Comparison of ENCODE assay signal across 27 cellular contexts in the genomic region with DNA sequence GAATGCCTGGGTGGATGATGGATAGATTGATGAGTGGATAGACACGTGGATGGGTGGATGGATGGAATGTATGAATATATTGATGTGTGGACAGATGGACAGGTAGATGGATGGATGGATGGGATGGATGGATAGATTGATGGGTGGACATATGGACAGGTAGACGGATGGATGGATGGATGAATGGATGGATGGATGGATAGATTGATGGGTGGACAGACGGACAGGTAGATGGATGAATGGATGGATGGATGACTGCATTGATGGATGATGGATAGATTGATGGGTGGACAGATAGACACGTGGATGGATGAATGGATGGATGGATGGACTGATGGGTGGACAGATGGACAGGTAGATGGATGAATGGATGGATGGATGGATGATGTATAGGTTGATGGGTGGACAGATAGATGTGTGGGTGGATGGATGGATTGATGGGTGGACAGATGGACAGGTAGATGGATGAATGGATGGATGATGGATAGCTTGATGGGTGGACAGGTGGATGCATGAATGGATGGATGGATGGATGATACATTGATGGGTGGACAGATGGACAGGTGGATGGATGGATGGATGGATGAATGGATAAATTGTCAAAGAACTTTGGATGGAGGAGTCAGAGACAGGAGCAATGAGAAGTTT.
"Had no signal": no experiment of that assay in that cellular context is flagged by ENCODE, and none has a peak within 500 bp of the region (broad histone marks: within the 10 kb centered on the region; RNA-seq: fewer than 3 reads in every experiment).

No MANE protein-coding gene starts in this region.

- H3K27me3 ChIP-seq: left lung, ovary, sigmoid colon, spleen, tibial artery, upper lobe of right lung, uterus had no signal

- H3K36me3 ChIP-seq: left lung, lower lobe of right lung, ovary, prostate gland, sigmoid colon, spleen, suprapubic skin, thoracic aorta, tibial artery, upper lobe of right lung, uterus had no signal

- H3K9me3 Mint-ChIP-seq: stimulated activated effector memory CD8-positive, alpha-beta T cell treated with anti-CD3 and anti-CD28 coated beads, Interleukin-12 subunit alpha, Interleukin-12 subunit beta, amount 100 ng/mL, for 72 hours; stimulated activated naive CD8-positive, alpha-beta T cell treated with anti-CD3 and anti-CD28 coated beads, Interleukin-15, Interleukin-2, amounts not matched to agents 100 ng/mL and 50 ng/mL, for 24 hours had no signal

- H3K4me1 ChIP-seq: left lung, lower lobe of right lung, prostate gland, sigmoid colon, suprapubic skin, tibial artery, upper lobe of right lung, uterus had no signal

- ATAC-seq: left colon; left lung; lower lobe of right lung; naive thymus-derived CD8-positive, alpha-beta T cell; right cardiac atrium; stimulated activated effector memory CD8-positive, alpha-beta T cell treated with anti-CD3 and anti-CD28 coated beads, Interleukin-12 subunit alpha, Interleukin-12 subunit beta, amount 100 ng/mL, for 72 hours; upper lobe of right lung had no signal

- H3K27ac Mint-ChIP-seq: immature natural killer cell; naive thymus-derived CD8-positive, alpha-beta T cell; stimulated activated effector memory CD8-positive, alpha-beta T cell treated with anti-CD3 and anti-CD28 coated beads, Interleukin-12 subunit alpha, Interleukin-12 subunit beta, amount 100 ng/mL, for 72 hours; stimulated activated naive CD8-positive, alpha-beta T cell treated with anti-CD3 and anti-CD28 coated beads, Interleukin-15, Interleukin-2, amounts not matched to agents 100 ng/mL and 50 ng/mL, for 24 hours had no signal

- H3K4me3 ChIP-seq: left lung, lower lobe of right lung, ovary, prostate gland, sigmoid colon, spleen, suprapubic skin, thoracic aorta, tibial artery, upper lobe of right lung, uterus had no signal

- H3K4me3 Mint-ChIP-seq: immature natural killer cell; naive thymus-derived CD8-positive, alpha-beta T cell; stimulated activated effector memory CD8-positive, alpha-beta T cell treated with anti-CD3 and anti-CD28 coated beads, Interleukin-12 subunit alpha, Interleukin-12 subunit beta, amount 100 ng/mL, for 72 hours; stimulated activated naive CD8-positive, alpha-beta T cell treated with anti-CD3 and anti-CD28 coated beads, Interleukin-15, Interleukin-2, amounts not matched to agents 100 ng/mL and 50 ng/mL, for 24 hours had no signal

- FAIRE-seq: islet of Langerhans, kidney, small intestine had no signal

- DNase-seq: hypothalamus; immature natural killer cell; kidney; left colon; left lung; lower lobe of right lung; mammary epithelial cell; mesenchymal stem cell; naive thymus-derived CD8-positive, alpha-beta T cell; ovary; retina; sigmoid colon; small intestine; stimulated activated CD4-positive, alpha-beta T cell treated with anti-CD3 and anti-CD28 coated beads, Interleukin-4, amount 100 ng/mL, for 24 hours; stimulated activated naive CD4-positive, alpha-beta T cell; tibial artery; trophoblast cell; upper lobe of right lung; uterus had no signal

- H3K4me1 Mint-ChIP-seq: immature natural killer cell; naive thymus-derived CD8-positive, alpha-beta T cell; stimulated activated effector memory CD8-positive, alpha-beta T cell treated with anti-CD3 and anti-CD28 coated beads, Interleukin-12 subunit alpha, Interleukin-12 subunit beta, amount 100 ng/mL, for 72 hours had no signal

- H3K27ac ChIP-seq: left lung, lower lobe of right lung, ovary, prostate gland, sigmoid colon, spleen, suprapubic skin, thoracic aorta, tibial artery, upper lobe of right lung, uterus had no signal

- H3K27me3 Mint-ChIP-seq: naive thymus-derived CD8-positive, alpha-beta T cell; stimulated activated naive CD8-positive, alpha-beta T cell treated with anti-CD3 and anti-CD28 coated beads, Interleukin-15, Interleukin-2, amounts not matched to agents 100 ng/mL and 50 ng/mL, for 24 hours had no signal

- H3K36me3 Mint-ChIP-seq: immature natural killer cell; naive thymus-derived CD8-positive, alpha-beta T cell; stimulated activated effector memory CD8-positive, alpha-beta T cell treated with anti-CD3 and anti-CD28 coated beads, Interleukin-12 subunit alpha, Interleukin-12 subunit beta, amount 100 ng/mL, for 72 hours had no signal

- H3K9me3 ChIP-seq: left lung, lower lobe of right lung, ovary, prostate gland, sigmoid colon, suprapubic skin, thoracic aorta, tibial artery, upper lobe of right lung, uterus had no signal
